Comparison of ENCODE assay signal across 20 cellular contexts in the genomic region with DNA sequence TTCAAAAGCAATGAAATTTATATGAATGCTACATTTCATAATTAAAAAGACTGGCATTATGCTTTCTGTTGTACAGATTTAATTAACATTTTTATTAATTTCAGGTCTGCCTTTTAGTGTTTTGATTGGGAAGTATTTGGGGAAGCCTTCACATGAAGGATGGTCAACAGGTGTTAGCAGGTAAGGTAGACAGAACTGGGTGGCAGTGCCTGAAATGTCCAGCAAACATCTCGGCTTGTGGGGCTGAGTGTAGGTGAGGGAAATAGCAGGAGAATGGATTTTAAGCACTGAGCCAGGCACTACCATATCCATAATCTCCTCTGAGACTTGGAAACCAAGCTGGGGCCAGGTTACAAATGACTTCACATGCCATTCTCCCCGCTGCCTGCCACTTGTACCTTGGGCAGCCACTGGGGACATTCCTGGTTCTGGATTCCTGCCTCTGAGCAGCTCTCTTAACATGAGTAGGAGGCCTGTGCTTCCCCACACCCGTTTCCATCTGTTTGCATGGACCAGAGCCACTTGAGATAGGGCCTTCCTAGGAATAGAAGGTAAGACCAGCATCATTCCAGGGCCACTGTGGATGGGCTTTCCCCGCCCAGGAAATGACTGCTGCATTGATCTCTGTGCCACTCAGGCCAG.
DNase-seq lines count a peak whose midpoint lies in the region; ATAC-seq and TF ChIP-seq lines count a peak whose summit lies in the region.
"Had no signal": no experiment of that assay in that cellular context is flagged by ENCODE, and none has a peak within 500 bp of the region (broad histone marks: within the 10 kb centered on the region; RNA-seq: fewer than 3 reads in every experiment).

No MANE protein-coding gene starts in this region.

- H3K4me1 ChIP-seq in heart left ventricle (peaks cover 0 to 20% (median under 1%) of the 10 kb centered on the region in 12 donors), left lung (peaks cover under 1 to 10% of the 10 kb centered on the region in 2 donors), upper lobe of right lung (peaks cover 7% of the 10 kb centered on the region)

- H3K4me3 ChIP-seq in heart left ventricle (no peak overlapping the region), left lung (no peak overlapping the region), upper lobe of right lung (no peak overlapping the region)
- H3K4me3 ChIP-seq: coronary artery, gastroesophageal sphincter, stomach had no signal

- no peaks in the 10 kb centered on the region for H3K9me3 ChIP-seq in heart left ventricle
- H3K9me3 ChIP-seq in left lung = no peaks in the 10 kb centered on the region
- H3K9me3 ChIP-seq in upper lobe of right lung = no peaks in the 10 kb centered on the region
- H3K9me3 ChIP-seq: gastroesophageal sphincter, neutrophil, stomach had no signal

- DNase-seq in heart left ventricle (no peak), cardiac septum (ENCODE audit: low spot score) (no peak), NCI-H524 treated with DMSO at 0.1 percent for 48 hours (lab: John Stamatoyannopoulos, UW) (peak; percentile 26), left lung (no peak), upper lobe of right lung (no peak), NCI-H748 (lab: John Stamatoyannopoulos, UW; ENCODE audit: unreplicated experiment) (no peak), ACHN (no peak)
- DNase-seq: activated CD8-positive, alpha-beta T cell treated with anti-CD3 and anti-CD28 coated beads for 36 hours; activated T-cell treated with anti-CD3 and anti-CD28 coated beads, Interleukin-2, amount 50 U/mL, for 72 hours; CD4-positive, alpha-beta T cell; SHP77; stomach; T-helper 1 cell; WERI-Rb-1 had no signal

- H3K36me3 ChIP-seq in heart left ventricle = no peaks in the 10 kb centered on the region
- H3K36me3 ChIP-seq in left lung = no peaks in the 10 kb centered on the region
- H3K36me3 ChIP-seq in upper lobe of right lung = no peaks in the 10 kb centered on the region
- H3K36me3 ChIP-seq: gastroesophageal sphincter, neutrophil, stomach, WERI-Rb-1 had no signal

- H3K27me3 ChIP-seq in heart left ventricle (peaks cover 0 to 47% (median 9%) of the 10 kb centered on the region in 9 donors), left lung (no peaks in the 10 kb centered on the region), upper lobe of right lung (no peaks in the 10 kb centered on the region)
- H3K27me3 ChIP-seq: gastroesophageal sphincter, stomach had no signal

- in situ Hi-C loops in ACHN (cut with HindIII; ENCODE audit: low pct_ligation_motif_present, low pct_unique_long_range_greater_than_20kb, low sequenced_read_pairs) = no loop called here

- H3K27ac ChIP-seq in heart left ventricle (no peak overlapping the region), left lung (no peak overlapping the region), upper lobe of right lung (no peak overlapping the region)
- H3K27ac ChIP-seq: coronary artery, gastroesophageal sphincter, neutrophil, WERI-Rb-1 had no signal

- TF ChIP-seq POLR2A in heart left ventricle (IDR thresholded peaks at IDR 0.05) = no peak

- ATAC-seq in heart left ventricle (peak in 3 of 4 donors; percentile 57 to 74 (median 64)), left lung (peak; percentile 86), upper lobe of right lung (peak; percentile 93), HG03025 (IDR thresholded peaks at IDR 0.05; ENCODE audit: low FRiP score, unreplicated experiment) (no peak)
- ATAC-seq: activated CD8-positive, alpha-beta T cell treated with anti-CD3 and anti-CD28 coated beads for 36 hours; activated naive CD4-positive, alpha-beta T cell treated with anti-CD3 and anti-CD28 coated beads, Interleukin-2, amount 50 U/mL, for 72 hours; activated T-cell treated with anti-CD3 and anti-CD28 coated beads, Interleukin-2, amount 50 U/mL, for 72 hours; gastroesophageal sphincter; sciatic nerve had no signal

- TF ChIP-seq CTCF in heart left ventricle (IDR thresholded peaks at IDR 0.05) = no peak
- no peak for TF ChIP-seq CTCF in left lung (IDR thresholded peaks at IDR 0.05)
- no peak for TF ChIP-seq CTCF in upper lobe of right lung (IDR thresholded peaks at IDR 0.05)

- intact Hi-C loops in heart left ventricle (cut with DNase I) = loop anchor here in 9 of 10 donors (5.0 to 10.0 kb wide), 7 partner anchors 65 to 305 kb away; a partner anchor contains a TSS
- intact Hi-C loops in cardiac septum (cut with DNase I) = loop anchor here (5.0 kb wide), 1 partner anchor 37 kb away; no protein-coding TSS in a partner anchor
- intact Hi-C loops in left lung (cut with DNase I) = loop anchor here in 1 of 2 donors (10.0 kb wide), 1 partner anchor 125 kb away; a partner anchor contains a TSS
- intact Hi-C loops in upper lobe of right lung (cut with DNase I) = loop anchor here (10.0 kb wide), 1 partner anchor 225 kb away; no protein-coding TSS in a partner anchor

- WGBS in heart left ventricle, 4 donors = 51 to 59% (median 55%) methylated on average over 4 of the region's 4 CpGs
